Comparison of ENCODE assay signal across 14 cellular contexts in the genomic region with DNA sequence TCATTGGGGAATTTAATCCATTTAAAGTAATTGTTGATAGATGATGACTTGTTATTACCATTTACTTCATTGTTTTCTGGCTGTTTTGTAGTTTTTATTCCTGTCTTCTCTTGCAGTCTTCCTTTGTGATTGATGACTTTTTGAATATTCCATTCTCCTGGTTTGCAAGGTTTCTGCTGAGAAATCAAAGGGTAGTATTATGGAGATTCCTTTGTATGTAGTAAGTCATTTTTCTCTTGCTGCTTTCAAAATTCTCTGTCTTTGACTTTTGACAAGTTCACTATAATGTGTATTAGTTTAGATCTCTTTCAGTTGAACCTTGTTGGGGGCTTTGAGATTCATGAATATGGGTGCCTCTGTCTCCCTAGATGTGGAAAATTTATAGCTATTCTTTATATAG. TPM values are rescaled to one million over a fixed set of nuclear protein-coding genes. Genes with fewer than 3 reads are reported as not detected.
A peak's percentile ranks its signal among the peaks of the same experiment; 100 is the strongest.
DNase-seq lines count a peak whose midpoint lies in the region; ATAC-seq and TF ChIP-seq lines count a peak whose summit lies in the region.
"Had no signal": no experiment of that assay in that cellular context is flagged by ENCODE, and none has a peak within 500 bp of the region (broad histone marks: within the 10 kb centered on the region; RNA-seq: fewer than 3 reads in every experiment).

No MANE protein-coding gene starts in this region.

- peaks cover 91 to 100% (median 99%) of the 10 kb centered on the region in 11 experiments for H3K36me3 ChIP-seq in BLaER1 treated with 17β-estradiol and CSF1 and Interleukin-3, amounts not matched to agents 10 nM and 100 nM
- H3K36me3 ChIP-seq in HEK293 (ENCODE audit: control insufficient read depth in 2 of 2, insufficient read depth in 1 of 2, low read length in 2 of 2), result peaks cover 37 to 69% of the 10 kb centered on the region in 2 experiments
- peaks cover 82% of the 10 kb centered on the region for H3K36me3 ChIP-seq in endodermal cell (ENCODE audit: control insufficient read depth, insufficient read depth, low read length)

- peaks cover 94% of the 10 kb centered on the region for H3K9me3 Mint-ChIP-seq in endodermal cell

- H3K4me1 ChIP-seq in BLaER1 treated with 17β-estradiol and CSF1 and Interleukin-3, amounts not matched to agents 10 nM and 100 nM, result peaks cover 2 to 6% (median 4%) of the 10 kb centered on the region in 10 experiments; a peak in 17 of 20 replicates
- H3K4me1 ChIP-seq in HEK293 (ENCODE audit: control insufficient read depth, insufficient read depth, low read length), result no peaks in the 10 kb centered on the region
- H3K4me1 ChIP-seq in endodermal cell (ENCODE audit: control insufficient read depth, insufficient read depth, low read length), result no peaks in the 10 kb centered on the region

- CTCF ChIA-PET in HEK293 (lab: Yijun Ruan, JAX), result interaction anchor here (0.5 kb wide), 1 partner anchor 676 kb away, joined by 3 read pairs; no protein-coding TSS in a partner anchor

- no peak overlapping the region for H3K27ac ChIP-seq in BLaER1 treated with 17β-estradiol and CSF1 and Interleukin-3, amounts not matched to agents 10 nM and 100 nM
- H3K27ac ChIP-seq in HEK293 (ENCODE audit: extremely low read depth, low read depth, low read length) (no peak overlapping the region), endodermal cell (ENCODE audit: low read depth, low read length) (no peak overlapping the region)
- H3K27ac ChIP-seq: C4-2B had no signal

- DNase-seq in endodermal cell, result no peak
- DNase-seq in GOT3 (lab: John Stamatoyannopoulos, UW), result no peak
- no peak for DNase-seq in sciatic nerve (ENCODE audit: low spot score)
- DNase-seq: Calu3; CD4-positive, alpha-beta memory T cell; DMS79 treated with DMSO at 0.1 percent for 48 hours; GF-D8; H7 had no signal

- peaks cover 100% of the 10 kb centered on the region in 11 experiments for H3K9me3 ChIP-seq in BLaER1 treated with 17β-estradiol and CSF1 and Interleukin-3, amounts not matched to agents 10 nM and 100 nM (replicated peaks in 1 of 11)
- peaks cover 2% of the 10 kb centered on the region; the same call in 1 of the 2 replicates for H3K9me3 ChIP-seq in HEK293 (ENCODE audit: control insufficient read depth, insufficient read depth, low read depth, low read length)
- H3K9me3 ChIP-seq in endodermal cell (ENCODE audit: control insufficient read depth, low read length), result peaks cover 99% of the 10 kb centered on the region

- H4K20me1 ChIP-seq in BLaER1 treated with 17β-estradiol and CSF1 and Interleukin-3, amounts not matched to agents 10 nM and 100 nM, result no peaks in the 10 kb centered on the region

- no peak overlapping the region for H3K4me3 Mint-ChIP-seq in endodermal cell
- H3K4me3 Mint-ChIP-seq: B cell, GM23338 had no signal

- peak overlapping the region in 6 of 10 experiments; percentile 12 to 40 (median 28); a peak in 6 of 20 replicates for H3K4me3 ChIP-seq in BLaER1 treated with 17β-estradiol and CSF1 and Interleukin-3, amounts not matched to agents 10 nM and 100 nM
- no peak overlapping the region for H3K4me3 ChIP-seq in HEK293 (ENCODE audit: low read depth, low read length)
- H3K4me3 ChIP-seq in endodermal cell (ENCODE audit: low read length), result peak overlapping the region; percentile 55
- H3K4me3 ChIP-seq: GM23338 had no signal

- H3K27ac Mint-ChIP-seq in endodermal cell, result no peak overlapping the region
- H3K27ac Mint-ChIP-seq: B cell, GM23338 had no signal

- no peak for ATAC-seq in HG03196 (IDR thresholded peaks at IDR 0.05; ENCODE audit: unreplicated experiment)
- no peak for ATAC-seq in sciatic nerve
- ATAC-seq: GM23338 had no signal

- POLR2A ChIA-PET in HEK293 (lab: Yijun Ruan, JAX), result no interaction called here

- TF ChIP-seq CTCF in HEK293 (tag by site-specific recombination; IDR thresholded peaks at IDR 0.05) (no peak), endodermal cell (conservative IDR thresholded peaks at IDR 0.05) (no peak)

- intact Hi-C loops in sciatic nerve (cut with DNase I), result no loop called here

- no peak overlapping the region for H3K9ac ChIP-seq in BLaER1 treated with 17β-estradiol and CSF1 and Interleukin-3, amounts not matched to agents 10 nM and 100 nM
- H3K9ac ChIP-seq in endodermal cell (ENCODE audit: extremely low read depth, low read length, poor library complexity, severe bottlenecking), result no peak overlapping the region

- no peak overlapping the region for H3K4me2 ChIP-seq in BLaER1 treated with 17β-estradiol and CSF1 and Interleukin-3, amounts not matched to agents 10 nM and 100 nM
- H3K4me2 ChIP-seq: GM23338 had no signal

- H3K36me3 Mint-ChIP-seq in endodermal cell (ENCODE audit: low read depth), result peaks cover 93% of the 10 kb centered on the region

- H3K27me3 ChIP-seq in BLaER1 treated with 17β-estradiol and CSF1 and Interleukin-3, amounts not matched to agents 10 nM and 100 nM, result no peaks in the 10 kb centered on the region
- H3K27me3 ChIP-seq in endodermal cell (ENCODE audit: control insufficient read depth, insufficient read depth, low read length, poor library complexity, severe bottlenecking), result no peaks in the 10 kb centered on the region

- no peaks in the 10 kb centered on the region for H3K4me1 Mint-ChIP-seq in endodermal cell
- H3K4me1 Mint-ChIP-seq: GM23338 had no signal

- H3K27me3 Mint-ChIP-seq in endodermal cell (ENCODE audit: insufficient read depth), result no peaks in the 10 kb centered on the region
- H3K27me3 Mint-ChIP-seq: B cell; CD4-positive, alpha-beta memory T cell had no signal

TF ChIP-seq in HEK293, 187 proteins besides CTCF, POLR2A, EP300 and RAD21:
- TF ChIP-seq SETDB1 (IDR thresholded peaks at IDR 0.05; ENCODE audit: insufficient read length, low read length) (peak; percentile 86), ZNF335 (tag by site-specific recombination; conservative IDR thresholded peaks at IDR 0.05) (no peak), ZNF791 (tag by site-specific recombination; IDR thresholded peaks at IDR 0.05) (peak; percentile 98)

RNA-seq across cellular contexts. Expression of a gene that starts 6.0 kb away (rescaled TPM):
- total RNA-seq in endodermal cell, result 10 to 100 TPM; 18.1 to 27.0 TPM
- 29.1 TPM for polyA plus RNA-seq in endodermal cell (2013, experiment 1 of 2)
- polyA plus RNA-seq in endodermal cell (2013, experiment 2 of 2), result 22.6 TPM
- total RNA-seq in sciatic nerve, result 45.6 TPM

RNA-seq across cellular contexts. Expression of a gene that starts 20.4 kb away (rescaled TPM):
- total RNA-seq in endodermal cell (1 to 10 TPM; 6.4 to 8.2 TPM), sciatic nerve (10.7 TPM)
- 5.7 TPM for polyA plus RNA-seq in endodermal cell (2013, experiment 1 of 2)
- 5.5 TPM for polyA plus RNA-seq in endodermal cell (2013, experiment 2 of 2)

RNA-seq across cellular contexts. Expression of a gene that starts 32.8 kb away (rescaled TPM):
- total RNA-seq in endodermal cell (10 to 100 TPM in 1 of 2 donors, 1 to 10 TPM in 1; 5.6 to 10.6 TPM), sciatic nerve (6.2 TPM)
- 7.0 TPM for polyA plus RNA-seq in endodermal cell (2013, experiment 1 of 2)
- 7.0 TPM for polyA plus RNA-seq in endodermal cell (2013, experiment 2 of 2)
